In the genomic region with DNA sequence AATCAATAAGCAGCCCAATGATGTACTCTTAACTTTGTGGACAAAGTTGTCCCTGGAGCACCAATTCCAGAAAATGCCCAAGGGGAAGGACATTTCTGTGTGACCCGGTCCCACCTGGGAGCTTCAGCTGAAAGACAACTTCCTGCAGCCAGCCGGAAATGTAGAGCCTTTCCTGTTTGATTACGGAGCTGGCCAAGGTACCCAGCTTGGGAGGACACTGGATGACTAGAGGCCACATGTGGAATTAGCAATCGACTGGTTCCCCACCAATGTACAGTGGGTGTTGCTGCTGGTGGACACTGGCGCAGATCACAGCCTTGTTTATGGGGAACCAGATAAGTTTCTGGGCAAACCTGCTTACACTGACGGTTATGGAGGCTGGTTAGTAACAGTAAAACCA, we compare ENCODE assay signal across 24 cellular contexts. TPM values are rescaled to one million over a fixed set of nuclear protein-coding genes. Genes with fewer than 3 reads are reported as not detected.
DNase-seq lines count a peak whose midpoint lies in the region; ATAC-seq, FAIRE-seq and TF ChIP-seq lines count a peak whose summit lies in the region.
"Had no signal": no experiment of that assay in that cellular context is flagged by ENCODE, and none has a peak within 500 bp of the region (broad histone marks: within the 10 kb centered on the region; RNA-seq: fewer than 3 reads in every experiment).

No MANE protein-coding gene starts in this region.

- H3K9me3 ChIP-seq in A549 = no peaks in the 10 kb centered on the region; the same call in 2 of the 3 replicates

- no peak overlapping the region for H3K27ac ChIP-seq in A549
- H3K27ac ChIP-seq in GM23338 (ENCODE audit: low read depth) = no peak overlapping the region
- H3K27ac ChIP-seq: BLaER1 treated with 17β-estradiol and CSF1 and Interleukin-3, amounts not matched to agents 10 nM and 100 nM; C4-2B had no signal

- H3K4me3 Mint-ChIP-seq in GM23338 = no peak overlapping the region
- no peak overlapping the region for H3K4me3 Mint-ChIP-seq in WTC11
- H3K4me3 Mint-ChIP-seq in stimulated activated effector memory CD8-positive, alpha-beta T cell treated with anti-CD3 and anti-CD28 coated beads, Interleukin-12 subunit alpha, Interleukin-12 subunit beta, amount 100 ng/mL, for 72 hours = no peak overlapping the region
- no peak overlapping the region for H3K4me3 Mint-ChIP-seq in activated CD8-positive, alpha-beta T cell treated with anti-CD3 and anti-CD28 coated beads for 36 hours
- H3K4me3 Mint-ChIP-seq: B cell; CD4-positive, alpha-beta T cell; CD8-positive, alpha-beta T cell had no signal

- WGBS in A549 (ENCODE audit: missing lambda C conversion rate) = 78% methylated on average over 6 of the region's 6 CpGs

- H3K36me3 Mint-ChIP-seq in GM23338 (ENCODE audit: low read depth) (peaks cover 22% of the 10 kb centered on the region), WTC11 (peaks cover 19% of the 10 kb centered on the region)
- H3K36me3 Mint-ChIP-seq in stimulated activated effector memory CD8-positive, alpha-beta T cell treated with anti-CD3 and anti-CD28 coated beads, Interleukin-12 subunit alpha, Interleukin-12 subunit beta, amount 100 ng/mL, for 72 hours = no peaks in the 10 kb centered on the region
- peaks cover 22% of the 10 kb centered on the region for H3K36me3 Mint-ChIP-seq in activated CD8-positive, alpha-beta T cell treated with anti-CD3 and anti-CD28 coated beads for 36 hours (ENCODE audit: low read depth)

- H3K27me3 Mint-ChIP-seq in GM23338 (ENCODE audit: insufficient read depth, low read depth, poor library complexity) = peaks cover 8% of the 10 kb centered on the region
- no peaks in the 10 kb centered on the region for H3K27me3 Mint-ChIP-seq in WTC11 (ENCODE audit: low read depth)
- H3K27me3 Mint-ChIP-seq in activated CD8-positive, alpha-beta T cell treated with anti-CD3 and anti-CD28 coated beads for 36 hours = no peaks in the 10 kb centered on the region
- H3K27me3 Mint-ChIP-seq: B cell; CD4-positive, alpha-beta T cell had no signal

- H3F3A ChIP-seq in GM23338 (replicated peaks; ENCODE audit: low read depth) = no peaks in the 10 kb centered on the region

- DNase-seq in A549 (ENCODE audit: low read depth in 1 of 2, low spot score in 1 of 2) = no peak
- no peak for DNase-seq in GM23338 (ENCODE audit: low spot score)
- no peak for DNase-seq in WTC11 (ENCODE audit: low spot score)
- no peak for DNase-seq in omental fat pad (ENCODE audit: low spot score)
- DNase-seq in stimulated activated effector memory CD8-positive, alpha-beta T cell treated with anti-CD3 and anti-CD28 coated beads, Interleukin-12 subunit alpha, Interleukin-12 subunit beta, amount 100 ng/mL, for 72 hours (ENCODE audit: low spot score in 2 of 2) = no peak
- DNase-seq in cardiac septum (ENCODE audit: low spot score) = no peak
- DNase-seq in activated CD8-positive, alpha-beta T cell treated with anti-CD3 and anti-CD28 coated beads for 36 hours = no peak
- DNase-seq: 8988T; AML-193; Caco-2; Calu3; CD4-positive, alpha-beta T cell; CD8-positive, alpha-beta T cell; DMS79 treated with DMSO at 0.1 percent for 48 hours; GF-D8 had no signal

- TF ChIP-seq RAD21 in A549 (conservative IDR thresholded peaks at IDR 0.05 in 1 of 2, IDR thresholded peaks at IDR 0.05 in 1 of 2) (no peak), Ishikawa (IDR thresholded peaks at IDR 0.05; ENCODE audit: low read depth) (no peak)

- CTCF ChIA-PET in A549 (lab: Yijun Ruan, JAX) (interaction anchor here (0.7 kb wide), 1 partner anchor 70 kb away, joined by 3 read pairs; no protein-coding TSS in a partner anchor), WTC11 (lab: Charles Lee) (interaction anchor here (0.6 kb wide), 1 partner anchor 348 kb away, joined by 3 read pairs; no protein-coding TSS in a partner anchor)
- CTCF ChIA-PET in activated CD8-positive, alpha-beta T cell treated with anti-CD3 and anti-CD28 coated beads for 36 hours (lab: Charles Lee) = no interaction called here

- TF ChIP-seq EP300 in A549 (IDR thresholded peaks at IDR 0.05) (no peak), Ishikawa (IDR thresholded peaks at IDR 0.05; ENCODE audit: borderline replicate concordance) (no peak)

- peaks cover 13% of the 10 kb centered on the region for H3K9me2 ChIP-seq in GM23338 (ENCODE audit: insufficient read depth)

- no peak for FAIRE-seq in A549 (lab: Jason Lieb, UNC)
- FAIRE-seq: A204.1, D721Med, G401.6, GM12891, GM19239 had no signal

- H3K4me3 ChIP-seq in A549 (no peak overlapping the region), GM23338 (no peak overlapping the region)
- H3K4me3 ChIP-seq: BLaER1 treated with 17β-estradiol and CSF1 and Interleukin-3, amounts not matched to agents 10 nM and 100 nM had no signal

- H2AFZ ChIP-seq in GM23338 = no peak overlapping the region

- TF ChIP-seq CTCF in A549 (IDR thresholded peaks at IDR 0.05) = no peak
- TF ChIP-seq CTCF in GM23338 (conservative IDR thresholded peaks at IDR 0.05; ENCODE audit: low read depth in 2 of 2) = no peak
- no peak for TF ChIP-seq CTCF in WTC11 (IDR thresholded peaks at IDR 0.05)
- no peak for TF ChIP-seq CTCF in omental fat pad (IDR thresholded peaks at IDR 0.05)
- no peak for TF ChIP-seq CTCF in activated CD8-positive, alpha-beta T cell treated with anti-CD3 and anti-CD28 coated beads for 36 hours (IDR thresholded peaks at IDR 0.05)

- H3K4me2 ChIP-seq in A549 (no peak overlapping the region), GM23338 (no peak overlapping the region)
- H3K4me2 ChIP-seq: BLaER1 treated with 17β-estradiol and CSF1 and Interleukin-3, amounts not matched to agents 10 nM and 100 nM had no signal

- ATAC-seq in A549 (no peak), GM23338 (no peak), WTC11 (peak; percentile 20; the same call in 1 of the 2 replicates), omental fat pad (ENCODE audit: low FRiP score) (no peak)
- ATAC-seq in stimulated activated effector memory CD8-positive, alpha-beta T cell treated with anti-CD3 and anti-CD28 coated beads, Interleukin-12 subunit alpha, Interleukin-12 subunit beta, amount 100 ng/mL, for 72 hours = no peak
- no peak for ATAC-seq in activated CD8-positive, alpha-beta T cell treated with anti-CD3 and anti-CD28 coated beads for 36 hours
- ATAC-seq: CD8-positive, alpha-beta T cell had no signal

- no peak overlapping the region for H3K27ac Mint-ChIP-seq in GM23338
- no peak overlapping the region for H3K27ac Mint-ChIP-seq in WTC11
- no peak overlapping the region for H3K27ac Mint-ChIP-seq in stimulated activated effector memory CD8-positive, alpha-beta T cell treated with anti-CD3 and anti-CD28 coated beads, Interleukin-12 subunit alpha, Interleukin-12 subunit beta, amount 100 ng/mL, for 72 hours
- H3K27ac Mint-ChIP-seq in activated CD8-positive, alpha-beta T cell treated with anti-CD3 and anti-CD28 coated beads for 36 hours = no peak overlapping the region
- H3K27ac Mint-ChIP-seq: B cell; CD4-positive, alpha-beta T cell; CD8-positive, alpha-beta T cell had no signal

- H3K36me3 ChIP-seq in GM23338 (ENCODE audit: insufficient read depth) = no peaks in the 10 kb centered on the region; the same call in 1 of the 2 replicates

- no peaks in the 10 kb centered on the region for H4K20me1 ChIP-seq in GM23338 (replicated peaks; ENCODE audit: insufficient read depth)
- H4K20me1 ChIP-seq: BLaER1 treated with 17β-estradiol and CSF1 and Interleukin-3, amounts not matched to agents 10 nM and 100 nM had no signal

- H3K9me3 Mint-ChIP-seq in GM23338 (peaks cover 8% of the 10 kb centered on the region), WTC11 (peaks cover 18% of the 10 kb centered on the region)
- no peaks in the 10 kb centered on the region for H3K9me3 Mint-ChIP-seq in stimulated activated effector memory CD8-positive, alpha-beta T cell treated with anti-CD3 and anti-CD28 coated beads, Interleukin-12 subunit alpha, Interleukin-12 subunit beta, amount 100 ng/mL, for 72 hours
- peaks cover 5% of the 10 kb centered on the region for H3K9me3 Mint-ChIP-seq in activated CD8-positive, alpha-beta T cell treated with anti-CD3 and anti-CD28 coated beads for 36 hours

- intact Hi-C loops in cardiac septum (cut with DNase I) = no loop called here
- intact Hi-C loops in activated CD8-positive, alpha-beta T cell treated with anti-CD3 and anti-CD28 coated beads for 36 hours (cut with micrococcal nuclease) = no loop called here

- no peaks in the 10 kb centered on the region for H3K4me1 Mint-ChIP-seq in GM23338
- 0 out of 2 replicates have a peak, but pooled peaks cover 3% of the 10 kb centered on the region for H3K4me1 Mint-ChIP-seq in WTC11
- no peaks in the 10 kb centered on the region for H3K4me1 Mint-ChIP-seq in stimulated activated effector memory CD8-positive, alpha-beta T cell treated with anti-CD3 and anti-CD28 coated beads, Interleukin-12 subunit alpha, Interleukin-12 subunit beta, amount 100 ng/mL, for 72 hours
- peaks cover 2% of the 10 kb centered on the region for H3K4me1 Mint-ChIP-seq in activated CD8-positive, alpha-beta T cell treated with anti-CD3 and anti-CD28 coated beads for 36 hours (ENCODE audit: low read depth)
- H3K4me1 Mint-ChIP-seq: B cell had no signal

- POLR2A ChIA-PET in A549 (lab: Yijun Ruan, JAX) = no interaction called here
- POLR2A ChIA-PET in WTC11 (lab: Charles Lee) = no interaction called here
- POLR2A ChIA-PET in activated CD8-positive, alpha-beta T cell treated with anti-CD3 and anti-CD28 coated beads for 36 hours (lab: Charles Lee) = no interaction called here

- H3K4me1 ChIP-seq in A549 (no peaks in the 10 kb centered on the region), GM23338 (ENCODE audit: insufficient read depth) (no peaks in the 10 kb centered on the region)
- H3K4me1 ChIP-seq: BLaER1 treated with 17β-estradiol and CSF1 and Interleukin-3, amounts not matched to agents 10 nM and 100 nM; Caco-2 had no signal

- H3K27me3 ChIP-seq in GM23338 (ENCODE audit: insufficient read depth) = no peaks in the 10 kb centered on the region
- H3K27me3 ChIP-seq: BLaER1 treated with 17β-estradiol and CSF1 and Interleukin-3, amounts not matched to agents 10 nM and 100 nM had no signal

- TF ChIP-seq POLR2A in A549 (IDR thresholded peaks at IDR 0.05; ENCODE audit: low read length) = no peak

- H3K79me2 ChIP-seq in GM23338 (replicated peaks; ENCODE audit: insufficient read depth) = no peaks in the 10 kb centered on the region

TF ChIP-seq in Ishikawa, 13 proteins besides CTCF, POLR2A, EP300 and RAD21 (continues in another document):
- no peak for TF ChIP-seq FOXM1 (IDR thresholded peaks at IDR 0.05; ENCODE audit: borderline replicate concordance, low read depth)

RNA-seq across cellular contexts. Expression of gene ZC3H15, which starts 53.0 kb away (rescaled TPM):
- 125 and 191 TPM in 2 replicates for polyA plus RNA-seq in A549 (2011; rRNA removed)
- 36.4 and 41.7 TPM in 2 replicates for polyA plus RNA-seq in A549 (2012; cell fraction: cytosol; rRNA removed)
- 18.2 and 24.5 TPM in 2 replicates for polyA plus RNA-seq in A549 (2012; cell fraction: nucleus; rRNA removed)
- polyA plus RNA-seq in A549 (2017; fragmentation: RNase III; extraction: RNeasy Plus Mini Kit Qiagen cat#74134 plus additional on column Dnase treatment) = 98.2 to 112 TPM (median 99.2 TPM) in 3 replicates
- polyA minus RNA-seq in A549 (2011; rRNA and poly(A)+ RNA removed) = 18.6 and 22.6 TPM in 2 replicates
- 75.0 and 75.6 TPM in 2 replicates for total RNA-seq in GM23338 (2014; rRNA removed; shearing (Covaris generic))
- 242 and 281 TPM in 2 replicates for polyA plus RNA-seq in GM23338 (2016; fragmentation: Nextera tagmentation; extraction: Ambion mirVana)
- total RNA-seq in WTC11 (2021) = 60.0 to 60.9 TPM (median 60.5 TPM) in 3 replicates
- 100 to 1,000 TPM in 1 of 4 donors, 10 to 100 TPM in 3; 47.3 to 115 (median 58.5) TPM for total RNA-seq in omental fat pad
- total RNA-seq in cardiac septum = 36.8 TPM
- 100 to 1,000 TPM; 101 to 106 TPM for total RNA-seq in activated CD8-positive, alpha-beta T cell treated with anti-CD3 and anti-CD28 coated beads for 36 hours
